Comparison of ENCODE assay signal across 8 cellular contexts in the genomic region with DNA sequence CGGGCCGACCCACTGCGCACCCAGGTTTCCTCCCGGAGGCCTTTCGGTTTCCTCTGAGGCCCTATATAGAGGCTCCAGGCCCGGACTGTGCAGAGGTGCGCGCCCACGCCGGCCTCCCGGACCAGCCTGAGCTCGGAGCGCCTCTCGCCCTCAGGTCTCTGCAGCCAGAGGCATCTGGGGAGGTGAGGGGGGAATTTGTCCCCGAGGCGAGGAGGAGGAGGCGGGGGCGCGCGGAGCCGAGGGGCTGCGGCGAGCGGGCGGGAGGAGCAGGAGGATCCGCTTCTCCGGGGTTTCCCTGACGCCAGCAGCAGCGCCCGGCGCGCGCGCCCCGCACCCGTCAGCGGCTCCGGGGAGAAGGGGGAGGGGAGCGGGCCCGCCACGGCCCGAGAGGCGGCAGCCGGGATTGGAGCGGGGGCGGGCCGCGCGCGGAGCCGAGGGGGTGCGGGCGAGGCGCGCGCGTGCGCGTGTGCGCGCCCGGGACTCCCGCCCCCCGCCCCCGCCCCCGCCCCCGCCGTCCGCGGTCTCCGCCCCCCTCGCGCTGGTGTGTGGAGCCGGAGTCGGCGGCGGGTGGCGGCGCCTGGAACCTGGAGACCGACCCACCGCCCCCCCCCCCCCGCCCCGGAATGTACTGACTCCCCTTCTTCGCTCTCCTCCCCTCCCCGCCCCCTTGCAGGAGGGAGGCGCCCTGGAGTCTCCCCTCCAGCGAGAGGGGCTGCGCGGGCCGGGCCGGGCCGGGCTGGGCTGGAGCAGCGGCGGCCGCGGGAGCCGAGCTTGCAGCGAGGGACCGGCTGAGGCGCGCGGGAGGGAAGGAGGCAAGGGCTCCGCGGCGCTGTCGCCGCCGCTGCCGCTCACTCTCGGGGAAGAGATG. TPM values are rescaled to one million over a fixed set of nuclear protein-coding genes. Genes with fewer than 3 reads are reported as not detected.
DNase-seq lines count a peak whose midpoint lies in the region; ATAC-seq and TF ChIP-seq lines count a peak whose summit lies in the region.

A gene with protein sequence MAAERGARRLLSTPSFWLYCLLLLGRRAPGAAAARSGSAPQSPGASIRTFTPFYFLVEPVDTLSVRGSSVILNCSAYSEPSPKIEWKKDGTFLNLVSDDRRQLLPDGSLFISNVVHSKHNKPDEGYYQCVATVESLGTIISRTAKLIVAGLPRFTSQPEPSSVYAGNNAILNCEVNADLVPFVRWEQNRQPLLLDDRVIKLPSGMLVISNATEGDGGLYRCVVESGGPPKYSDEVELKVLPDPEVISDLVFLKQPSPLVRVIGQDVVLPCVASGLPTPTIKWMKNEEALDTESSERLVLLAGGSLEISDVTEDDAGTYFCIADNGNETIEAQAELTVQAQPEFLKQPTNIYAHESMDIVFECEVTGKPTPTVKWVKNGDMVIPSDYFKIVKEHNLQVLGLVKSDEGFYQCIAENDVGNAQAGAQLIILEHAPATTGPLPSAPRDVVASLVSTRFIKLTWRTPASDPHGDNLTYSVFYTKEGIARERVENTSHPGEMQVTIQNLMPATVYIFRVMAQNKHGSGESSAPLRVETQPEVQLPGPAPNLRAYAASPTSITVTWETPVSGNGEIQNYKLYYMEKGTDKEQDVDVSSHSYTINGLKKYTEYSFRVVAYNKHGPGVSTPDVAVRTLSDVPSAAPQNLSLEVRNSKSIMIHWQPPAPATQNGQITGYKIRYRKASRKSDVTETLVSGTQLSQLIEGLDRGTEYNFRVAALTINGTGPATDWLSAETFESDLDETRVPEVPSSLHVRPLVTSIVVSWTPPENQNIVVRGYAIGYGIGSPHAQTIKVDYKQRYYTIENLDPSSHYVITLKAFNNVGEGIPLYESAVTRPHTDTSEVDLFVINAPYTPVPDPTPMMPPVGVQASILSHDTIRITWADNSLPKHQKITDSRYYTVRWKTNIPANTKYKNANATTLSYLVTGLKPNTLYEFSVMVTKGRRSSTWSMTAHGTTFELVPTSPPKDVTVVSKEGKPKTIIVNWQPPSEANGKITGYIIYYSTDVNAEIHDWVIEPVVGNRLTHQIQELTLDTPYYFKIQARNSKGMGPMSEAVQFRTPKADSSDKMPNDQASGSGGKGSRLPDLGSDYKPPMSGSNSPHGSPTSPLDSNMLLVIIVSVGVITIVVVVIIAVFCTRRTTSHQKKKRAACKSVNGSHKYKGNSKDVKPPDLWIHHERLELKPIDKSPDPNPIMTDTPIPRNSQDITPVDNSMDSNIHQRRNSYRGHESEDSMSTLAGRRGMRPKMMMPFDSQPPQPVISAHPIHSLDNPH (N-terminal part only) (plus strand): TSS at position 653 of the 868 bp plus-strand sequence. CDS start 213 bp downstream, at position 866.

- peak within 1 kb of the TSS; percentile 79 to 80 for H3K9ac ChIP-seq in stomach smooth muscle (ENCODE audit: low read length in 2 of 2)

- TF ChIP-seq EP300 in gastroesophageal sphincter (IDR thresholded peaks at IDR 0.05) = no peak

- WGBS in gastroesophageal sphincter (ENCODE audit: low coverage in 1 of 2), 2 donors = no CpG with 5 or more reads among the region's 110 CpGs

- peak; percentile 63 for ATAC-seq in GM21723 (IDR thresholded peaks at IDR 0.05; ENCODE audit: unreplicated experiment)
- peak; percentile 96 for ATAC-seq in gastroesophageal sphincter

- H3K4me1 ChIP-seq in gastroesophageal sphincter (peaks cover 0 to 37% (median 2%) of the 10 kb centered on the region in 3 donors), neuron (ENCODE audit: insufficient read depth, low read length) (peaks cover 26% of the 10 kb centered on the region), stomach smooth muscle (ENCODE audit: control insufficient read depth, insufficient read depth, low read length) (no peaks in the 10 kb centered on the region)

- H2AFZ ChIP-seq in neuron (ENCODE audit: low read depth, low read length) = peak within 1 kb of the TSS; percentile 99

- peak within 1 kb of the TSS; percentile 53 to 86 for H3K4me3 ChIP-seq in gastroesophageal sphincter
- H3K4me3 ChIP-seq in neuron (ENCODE audit: low read length) = peak within 1 kb of the TSS; percentile 98
- peak within 1 kb of the TSS; percentile 71 to 79 for H3K4me3 ChIP-seq in stomach smooth muscle (ENCODE audit: low read length in 2 of 2)

- TF ChIP-seq CTCF in gastroesophageal sphincter (IDR thresholded peaks at IDR 0.05) = peak in 1 of 4 experiments; percentile 3

- DNase-seq in COR-L47 (lab: John Stamatoyannopoulos, UW) (peak; percentile 67), M059J (ENCODE audit: low read depth) (peak; percentile 62), SK-N-DZ (ENCODE audit: low spot score) (peak; percentile 88)
- DNase-seq in activated naive CD4-positive, alpha-beta T cell treated with anti-CD3 and anti-CD28 coated beads, Interleukin-2, amount 50 U/mL, for 16 hours = peak; percentile 84

- H3K27me3 ChIP-seq in gastroesophageal sphincter (no peaks in the 10 kb centered on the region), neuron (ENCODE audit: insufficient read depth, low read length) (no peaks in the 10 kb centered on the region), stomach smooth muscle (ENCODE audit: control insufficient read depth in 1 of 2, insufficient read depth in 2 of 2, low read length in 2 of 2) (no peaks in the 10 kb centered on the region)

- H3K27ac ChIP-seq in gastroesophageal sphincter (peak within 1 kb of the TSS; percentile 77 to 96 (median 94)), stomach smooth muscle (ENCODE audit: low read length) (peak within 1 kb of the TSS; percentile 84)

- H3K9me3 ChIP-seq in gastroesophageal sphincter (no peaks in the 10 kb centered on the region), neuron (ENCODE audit: low read length) (no peaks in the 10 kb centered on the region), stomach smooth muscle (ENCODE audit: control insufficient read depth in 2 of 2, low read length in 2 of 2) (no peaks in the 10 kb centered on the region)

- H3K36me3 ChIP-seq in gastroesophageal sphincter (no peaks in the 10 kb centered on the region), neuron (ENCODE audit: insufficient read depth, low read length) (peaks cover 4% of the 10 kb centered on the region), stomach smooth muscle (ENCODE audit: control insufficient read depth in 2 of 2, insufficient read depth in 2 of 2, low read length in 2 of 2) (no peaks in the 10 kb centered on the region)

- peak; percentile 49 to 61 for TF ChIP-seq POLR2A in gastroesophageal sphincter (IDR thresholded peaks at IDR 0.05)

RNA-seq across cellular contexts. Expression of the gene that starts here (rescaled TPM):
- total RNA-seq in M059J (2014; rRNA removed; shearing (Covaris generic)) = 7.3 and 16.1 TPM in 2 replicates
- 13.8 and 15.6 TPM in 2 replicates for polyA plus RNA-seq in SK-N-DZ (2014; cell fraction: cytosol; rRNA removed)
- 7.7 and 20.0 TPM in 2 replicates for polyA plus RNA-seq in SK-N-DZ (2014; cell fraction: nucleus; rRNA removed)
- 10 to 100 TPM; 28.3 to 61.7 (median 36.1) TPM for total RNA-seq in gastroesophageal sphincter

Comparison
In these comparisons a context has a peak if more than half of its experiments do, and no peak if none do; other contexts are left out.
1. Peak in every context shown above with its lines: DNase-seq, ATAC-seq, H3K4me3 ChIP-seq and H3K27ac ChIP-seq.